ENCODE assay signal across 1 cellular context in genomic region chr13:48303331-48304131, GRCh38.
TF ChIP-seq lines count a peak whose summit lies in the region.

Gene RB1 (plus strand): TSS chr13:48303751. CDS start chr13:48303913, 162 bp downstream.

TF ChIP-seq in HepG2, 621 proteins besides CTCF, POLR2A, EP300 and RAD21 (continued from another document and continues in another):
- TF ChIP-seq, protein P1, sequence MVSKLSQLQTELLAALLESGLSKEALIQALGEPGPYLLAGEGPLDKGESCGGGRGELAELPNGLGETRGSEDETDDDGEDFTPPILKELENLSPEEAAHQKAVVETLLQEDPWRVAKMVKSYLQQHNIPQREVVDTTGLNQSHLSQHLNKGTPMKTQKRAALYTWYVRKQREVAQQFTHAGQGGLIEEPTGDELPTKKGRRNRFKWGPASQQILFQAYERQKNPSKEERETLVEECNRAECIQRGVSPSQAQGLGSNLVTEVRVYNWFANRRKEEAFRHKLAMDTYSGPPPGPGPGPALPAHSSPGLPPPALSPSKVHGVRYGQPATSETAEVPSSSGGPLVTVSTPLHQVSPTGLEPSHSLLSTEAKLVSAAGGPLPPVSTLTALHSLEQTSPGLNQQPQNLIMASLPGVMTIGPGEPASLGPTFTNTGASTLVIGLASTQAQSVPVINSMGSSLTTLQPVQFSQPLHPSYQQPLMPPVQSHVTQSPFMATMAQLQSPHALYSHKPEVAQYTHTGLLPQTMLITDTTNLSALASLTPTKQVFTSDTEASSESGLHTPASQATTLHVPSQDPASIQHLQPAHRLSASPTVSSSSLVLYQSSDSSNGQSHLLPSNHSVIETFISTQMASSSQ (IDR thresholded peaks at IDR 0.05; ENCODE audit: low read depth), result no peak
- TF ChIP-seq, protein P1 (CRISPR knock-in tag; IDR thresholded peaks at IDR 0.05; ENCODE audit: borderline replicate concordance), result no peak
- TF ChIP-seq SOX6 (IDR thresholded peaks at IDR 0.05) (no peak), SOX6 (CRISPR knock-in tag; IDR thresholded peaks at IDR 0.05) (peak; percentile 43), ZBTB21 (CRISPR knock-in tag; IDR thresholded peaks at IDR 0.05) (no peak; the same call in 1 of the 2 replicates), ZNF589 (CRISPR knock-in tag; conservative IDR thresholded peaks at IDR 0.05) (no peak), ZFP41 (CRISPR knock-in tag; IDR thresholded peaks at IDR 0.05; ENCODE audit: borderline replicate concordance) (no peak), SRY (CRISPR knock-in tag; IDR thresholded peaks at IDR 0.05) (no peak), HIVEP1 (CRISPR knock-in tag; IDR thresholded peaks at IDR 0.05) (no peak), ZNF282 (IDR thresholded peaks at IDR 0.05; ENCODE audit: partially characterized antibody) (no peak), NRL (CRISPR knock-in tag; IDR thresholded peaks at IDR 0.05; ENCODE audit: borderline replicate concordance) (peak; percentile 29; the same call in 1 of the 2 replicates), ZNF343 (CRISPR knock-in tag; IDR thresholded peaks at IDR 0.05) (no peak), HOXA5 (CRISPR knock-in tag; IDR thresholded peaks at IDR 0.05) (no peak; the same call in 1 of the 2 replicates), ARHGAP35 (CRISPR knock-in tag; IDR thresholded peaks at IDR 0.05; ENCODE audit: borderline replicate concordance) (no peak), ZNF788 (CRISPR knock-in tag; IDR thresholded peaks at IDR 0.05; ENCODE audit: borderline replicate concordance) (no peak), ZNF816 (CRISPR knock-in tag; IDR thresholded peaks at IDR 0.05; ENCODE audit: borderline replicate concordance) (no peak; the same call in 1 of the 2 replicates), ZNF552 (CRISPR knock-in tag; IDR thresholded peaks at IDR 0.05; ENCODE audit: borderline replicate concordance) (no peak), ZNF383 (CRISPR knock-in tag; IDR thresholded peaks at IDR 0.05; ENCODE audit: borderline replicate concordance) (no peak), RBAK (CRISPR knock-in tag; IDR thresholded peaks at IDR 0.05) (no peak), FOXA3 (CRISPR knock-in tag; IDR thresholded peaks at IDR 0.05) (0 out of 2 replicates have a peak, but pooled peaks have one; percentile 29), ATF1 (CRISPR knock-in tag; IDR thresholded peaks at IDR 0.05) (peak; percentile 88), ZNF577 (CRISPR knock-in tag; IDR thresholded peaks at IDR 0.05; ENCODE audit: borderline replicate concordance, low read depth) (no peak), ZNF367 (CRISPR knock-in tag; IDR thresholded peaks at IDR 0.05; ENCODE audit: borderline replicate concordance) (no peak), ZNF24 (IDR thresholded peaks at IDR 0.05) (no peak), TOPORS (CRISPR knock-in tag; IDR thresholded peaks at IDR 0.05) (no peak), KLF15 (CRISPR knock-in tag; IDR thresholded peaks at IDR 0.05; ENCODE audit: borderline replicate concordance) (no peak), SAP130 (CRISPR knock-in tag; IDR thresholded peaks at IDR 0.05; ENCODE audit: low read depth) (peak; percentile 83), ZNF644 (CRISPR knock-in tag; IDR thresholded peaks at IDR 0.05; ENCODE audit: low read depth) (no peak), ZNF773 (CRISPR knock-in tag; IDR thresholded peaks at IDR 0.05; ENCODE audit: borderline replicate concordance) (peak; percentile 18; the same call in 1 of the 2 replicates), MAFF (IDR thresholded peaks at IDR 0.05; ENCODE audit: low read depth, low read length) (no peak), SP5 (CRISPR knock-in tag; IDR thresholded peaks at IDR 0.05; ENCODE audit: borderline replicate concordance, low read depth) (no peak), ZSCAN12 (CRISPR knock-in tag; IDR thresholded peaks at IDR 0.05) (no peak; the same call in 1 of the 2 replicates), ATF5 (CRISPR knock-in tag; IDR thresholded peaks at IDR 0.05; ENCODE audit: low read depth) (no peak), MBD4 (IDR thresholded peaks at IDR 0.05; ENCODE audit: borderline replicate concordance, low read length) (no peak), CENPX (CRISPR knock-in tag; IDR thresholded peaks at IDR 0.05) (no peak), ZNF549 (CRISPR knock-in tag; IDR thresholded peaks at IDR 0.05) (no peak), ZNF292 (CRISPR knock-in tag; IDR thresholded peaks at IDR 0.05; ENCODE audit: borderline replicate concordance, low read depth) (no peak), ZNF780A (CRISPR knock-in tag; IDR thresholded peaks at IDR 0.05) (no peak), RERE (CRISPR knock-in tag; IDR thresholded peaks at IDR 0.05; ENCODE audit: low read depth) (no peak), MYPOP (CRISPR knock-in tag; IDR thresholded peaks at IDR 0.05) (peak; percentile 46; the same call in 1 of the 2 replicates)
- TF ChIP-seq, protein P2, sequence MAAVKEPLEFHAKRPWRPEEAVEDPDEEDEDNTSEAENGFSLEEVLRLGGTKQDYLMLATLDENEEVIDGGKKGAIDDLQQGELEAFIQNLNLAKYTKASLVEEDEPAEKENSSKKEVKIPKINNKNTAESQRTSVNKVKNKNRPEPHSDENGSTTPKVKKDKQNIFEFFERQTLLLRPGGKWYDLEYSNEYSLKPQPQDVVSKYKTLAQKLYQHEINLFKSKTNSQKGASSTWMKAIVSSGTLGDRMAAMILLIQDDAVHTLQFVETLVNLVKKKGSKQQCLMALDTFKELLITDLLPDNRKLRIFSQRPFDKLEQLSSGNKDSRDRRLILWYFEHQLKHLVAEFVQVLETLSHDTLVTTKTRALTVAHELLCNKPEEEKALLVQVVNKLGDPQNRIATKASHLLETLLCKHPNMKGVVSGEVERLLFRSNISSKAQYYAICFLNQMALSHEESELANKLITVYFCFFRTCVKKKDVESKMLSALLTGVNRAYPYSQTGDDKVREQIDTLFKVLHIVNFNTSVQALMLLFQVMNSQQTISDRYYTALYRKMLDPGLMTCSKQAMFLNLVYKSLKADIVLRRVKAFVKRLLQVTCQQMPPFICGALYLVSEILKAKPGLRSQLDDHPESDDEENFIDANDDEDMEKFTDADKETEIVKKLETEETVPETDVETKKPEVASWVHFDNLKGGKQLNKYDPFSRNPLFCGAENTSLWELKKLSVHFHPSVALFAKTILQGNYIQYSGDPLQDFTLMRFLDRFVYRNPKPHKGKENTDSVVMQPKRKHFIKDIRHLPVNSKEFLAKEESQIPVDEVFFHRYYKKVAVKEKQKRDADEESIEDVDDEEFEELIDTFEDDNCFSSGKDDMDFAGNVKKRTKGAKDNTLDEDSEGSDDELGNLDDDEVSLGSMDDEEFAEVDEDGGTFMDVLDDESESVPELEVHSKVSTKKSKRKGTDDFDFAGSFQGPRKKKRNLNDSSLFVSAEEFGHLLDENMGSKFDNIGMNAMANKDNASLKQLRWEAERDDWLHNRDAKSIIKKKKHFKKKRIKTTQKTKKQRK (IDR thresholded peaks at IDR 0.05; ENCODE audit: low read length), result no peak
- TF ChIP-seq, protein P3, sequence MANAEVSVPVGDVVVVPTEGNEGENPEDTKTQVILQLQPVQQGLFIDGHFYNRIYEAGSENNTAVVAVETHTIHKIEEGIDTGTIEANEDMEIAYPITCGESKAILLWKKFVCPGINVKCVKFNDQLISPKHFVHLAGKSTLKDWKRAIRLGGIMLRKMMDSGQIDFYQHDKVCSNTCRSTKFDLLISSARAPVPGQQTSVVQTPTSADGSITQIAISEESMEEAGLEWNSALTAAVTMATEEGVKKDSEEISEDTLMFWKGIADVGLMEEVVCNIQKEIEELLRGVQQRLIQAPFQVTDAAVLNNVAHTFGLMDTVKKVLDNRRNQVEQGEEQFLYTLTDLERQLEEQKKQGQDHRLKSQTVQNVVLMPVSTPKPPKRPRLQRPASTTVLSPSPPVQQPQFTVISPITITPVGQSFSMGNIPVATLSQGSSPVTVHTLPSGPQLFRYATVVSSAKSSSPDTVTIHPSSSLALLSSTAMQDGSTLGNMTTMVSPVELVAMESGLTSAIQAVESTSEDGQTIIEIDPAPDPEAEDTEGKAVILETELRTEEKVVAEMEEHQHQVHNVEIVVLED (CRISPR knock-in tag; IDR thresholded peaks at IDR 0.05; ENCODE audit: borderline replicate concordance), result peak; percentile 89
- TF ChIP-seq, protein P4, sequence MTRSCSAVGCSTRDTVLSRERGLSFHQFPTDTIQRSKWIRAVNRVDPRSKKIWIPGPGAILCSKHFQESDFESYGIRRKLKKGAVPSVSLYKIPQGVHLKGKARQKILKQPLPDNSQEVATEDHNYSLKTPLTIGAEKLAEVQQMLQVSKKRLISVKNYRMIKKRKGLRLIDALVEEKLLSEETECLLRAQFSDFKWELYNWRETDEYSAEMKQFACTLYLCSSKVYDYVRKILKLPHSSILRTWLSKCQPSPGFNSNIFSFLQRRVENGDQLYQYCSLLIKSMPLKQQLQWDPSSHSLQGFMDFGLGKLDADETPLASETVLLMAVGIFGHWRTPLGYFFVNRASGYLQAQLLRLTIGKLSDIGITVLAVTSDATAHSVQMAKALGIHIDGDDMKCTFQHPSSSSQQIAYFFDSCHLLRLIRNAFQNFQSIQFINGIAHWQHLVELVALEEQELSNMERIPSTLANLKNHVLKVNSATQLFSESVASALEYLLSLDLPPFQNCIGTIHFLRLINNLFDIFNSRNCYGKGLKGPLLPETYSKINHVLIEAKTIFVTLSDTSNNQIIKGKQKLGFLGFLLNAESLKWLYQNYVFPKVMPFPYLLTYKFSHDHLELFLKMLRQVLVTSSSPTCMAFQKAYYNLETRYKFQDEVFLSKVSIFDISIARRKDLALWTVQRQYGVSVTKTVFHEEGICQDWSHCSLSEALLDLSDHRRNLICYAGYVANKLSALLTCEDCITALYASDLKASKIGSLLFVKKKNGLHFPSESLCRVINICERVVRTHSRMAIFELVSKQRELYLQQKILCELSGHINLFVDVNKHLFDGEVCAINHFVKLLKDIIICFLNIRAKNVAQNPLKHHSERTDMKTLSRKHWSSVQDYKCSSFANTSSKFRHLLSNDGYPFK (CRISPR knock-in tag; IDR thresholded peaks at IDR 0.05; ENCODE audit: borderline replicate concordance), result peak; percentile 78; the same call in 1 of the 2 replicates
- TF ChIP-seq, protein P5, sequence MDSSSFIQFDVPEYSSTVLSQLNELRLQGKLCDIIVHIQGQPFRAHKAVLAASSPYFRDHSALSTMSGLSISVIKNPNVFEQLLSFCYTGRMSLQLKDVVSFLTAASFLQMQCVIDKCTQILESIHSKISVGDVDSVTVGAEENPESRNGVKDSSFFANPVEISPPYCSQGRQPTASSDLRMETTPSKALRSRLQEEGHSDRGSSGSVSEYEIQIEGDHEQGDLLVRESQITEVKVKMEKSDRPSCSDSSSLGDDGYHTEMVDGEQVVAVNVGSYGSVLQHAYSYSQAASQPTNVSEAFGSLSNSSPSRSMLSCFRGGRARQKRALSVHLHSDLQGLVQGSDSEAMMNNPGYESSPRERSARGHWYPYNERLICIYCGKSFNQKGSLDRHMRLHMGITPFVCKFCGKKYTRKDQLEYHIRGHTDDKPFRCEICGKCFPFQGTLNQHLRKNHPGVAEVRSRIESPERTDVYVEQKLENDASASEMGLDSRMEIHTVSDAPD (CRISPR knock-in tag; IDR thresholded peaks at IDR 0.05), result no peak; the same call in 1 of the 2 replicates
